Comparison of ENCODE assay signal across 11 cellular contexts in the genomic region with DNA sequence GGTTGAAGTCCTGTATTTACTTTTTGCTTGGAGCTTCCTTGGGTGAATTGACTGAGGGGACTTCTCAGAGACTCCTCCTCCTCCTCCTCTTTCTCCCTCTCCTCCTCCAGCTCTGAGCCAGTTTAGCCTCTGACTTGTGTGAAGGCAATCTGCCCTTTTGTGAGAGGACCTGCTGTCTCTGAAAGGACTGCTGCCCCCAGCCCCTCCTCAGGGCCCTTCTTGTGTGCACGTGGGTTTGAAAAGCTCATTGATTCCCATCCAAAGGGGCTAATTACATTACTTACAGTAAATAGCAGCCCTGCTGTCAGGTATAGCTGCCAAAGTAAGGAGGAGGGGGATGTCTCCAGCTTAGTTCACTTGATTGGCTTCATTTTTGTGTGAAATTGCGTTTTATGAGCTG. TPM values are rescaled to one million over a fixed set of nuclear protein-coding genes. Genes with fewer than 3 reads are reported as not detected.
DNase-seq lines count a peak whose midpoint lies in the region; ATAC-seq, FAIRE-seq and TF ChIP-seq lines count a peak whose summit lies in the region.
"Had no signal": no experiment of that assay in that cellular context is flagged by ENCODE, and none has a peak within 500 bp of the region (broad histone marks: within the 10 kb centered on the region; RNA-seq: fewer than 3 reads in every experiment).

No MANE protein-coding gene starts in this region.

- peak overlapping the region; percentile 73 for H3K4me3 ChIP-seq in AG10803 (ENCODE audit: low read length)

- peaks cover 22% of the 10 kb centered on the region for H3K9me3 Mint-ChIP-seq in glutamatergic neuron (ENCODE audit: unreplicated experiment)

- ATAC-seq in left colon: no peak

- peak overlapping the region; percentile 78 for H3K27ac Mint-ChIP-seq in glutamatergic neuron (ENCODE audit: unreplicated experiment)

- FAIRE-seq in GM12892 (lab: Jason Lieb, UNC): no peak
- FAIRE-seq: islet of Langerhans had no signal

- H3K4me1 Mint-ChIP-seq in glutamatergic neuron (ENCODE audit: low read depth, unreplicated experiment): peaks cover 37% of the 10 kb centered on the region

- TF ChIP-seq CTCF in AG10803 (conservative IDR thresholded peaks at IDR 0.05; ENCODE audit: low read length) (no peak), glutamatergic neuron (IDR thresholded peaks at IDR 0.05; ENCODE audit: partially characterized antibody, unreplicated experiment) (no peak)

- DNase-seq in AG10803 (ENCODE audit: low read depth) (no peak), COR-L47 (lab: John Stamatoyannopoulos, UW) (peak; percentile 71), NCI-H446 (lab: John Stamatoyannopoulos, UW) (peak; percentile 86 to 96), glutamatergic neuron (peak; percentile 38), left colon (no peak), GM12892 (ENCODE audit: insufficient read length) (no peak)
- DNase-seq in stimulated activated CD4-positive, alpha-beta T cell treated with anti-CD3 and anti-CD28 coated beads, Interleukin-4, amount 100 ng/mL, for 1 hour: no peak
- DNase-seq: activated effector memory CD4-positive, alpha-beta T cell treated with Interleukin-2 at 50 U/mL for 16 hours; NCI-H146; stimulated activated CD4-positive, alpha-beta T cell treated with anti-CD3 and anti-CD28 coated beads, Interleukin-12 subunit alpha, Interleukin-12 subunit beta, amount 100 ng/mL, for 4 hours had no signal

- H3K27me3 Mint-ChIP-seq in glutamatergic neuron (ENCODE audit: unreplicated experiment): peaks cover 53% of the 10 kb centered on the region

- peaks cover 5% of the 10 kb centered on the region for H3K36me3 Mint-ChIP-seq in glutamatergic neuron (ENCODE audit: unreplicated experiment)

- peak overlapping the region; percentile 92 for H3K4me3 Mint-ChIP-seq in glutamatergic neuron (ENCODE audit: unreplicated experiment)

- intact Hi-C loops in left colon (cut with DNase I, micrococcal nuclease): loop anchor here in 1 of 2 donors (5.0 kb wide), 1 partner anchor 133 kb away; no protein-coding TSS in a partner anchor

- TF ChIP-seq POLR2A in GM12892 (IDR thresholded peaks at IDR 0.05; ENCODE audit: low read depth, low read length): no peak

RNA-seq across cellular contexts. Expression of a gene that starts 2.0 kb away (rescaled TPM):
- total RNA-seq in glutamatergic neuron (ENCODE audit: unreplicated experiment): 37.2 TPM
- under 1 TPM in 1 of 2 donors, not detected in 1; 0.31 TPM for total RNA-seq in left colon
- not detected for polyA plus RNA-seq in GM12892 (2012; ENCODE audit: missing spikeins)

RNA-seq across cellular contexts. Expression of a gene that starts 12.8 kb away (rescaled TPM):
- total RNA-seq in glutamatergic neuron (ENCODE audit: unreplicated experiment): 5.9 TPM
- 1 to 10 TPM; 3.1 to 5.2 TPM for total RNA-seq in left colon
- not detected for polyA plus RNA-seq in GM12892 (2012; ENCODE audit: missing spikeins)

Comparison
In these comparisons a context has a peak if more than half of its experiments do, and no peak if none do; other contexts are left out.
1. DNase-seq: peak in COR-L47 (single experiment), NCI-H446 (2 of 2) and glutamatergic neuron (single experiment); none in AG10803 (single experiment), left colon (0 of 2), stimulated activated CD4-positive, alpha-beta T cell treated with anti-CD3 and anti-CD28 coated beads, Interleukin-4, amount 100 ng/mL, for 1 hour (single experiment) and GM12892 (single experiment).
2. RNA of a gene that starts 2.0 kb away (total RNA-seq): 37.2 TPM in glutamatergic neuron (single experiment); 0.31 TPM in left colon; every median in the first group is over 10 times any median in the second.